ENCODE assay signal across 20 cellular contexts in the genomic region with DNA sequence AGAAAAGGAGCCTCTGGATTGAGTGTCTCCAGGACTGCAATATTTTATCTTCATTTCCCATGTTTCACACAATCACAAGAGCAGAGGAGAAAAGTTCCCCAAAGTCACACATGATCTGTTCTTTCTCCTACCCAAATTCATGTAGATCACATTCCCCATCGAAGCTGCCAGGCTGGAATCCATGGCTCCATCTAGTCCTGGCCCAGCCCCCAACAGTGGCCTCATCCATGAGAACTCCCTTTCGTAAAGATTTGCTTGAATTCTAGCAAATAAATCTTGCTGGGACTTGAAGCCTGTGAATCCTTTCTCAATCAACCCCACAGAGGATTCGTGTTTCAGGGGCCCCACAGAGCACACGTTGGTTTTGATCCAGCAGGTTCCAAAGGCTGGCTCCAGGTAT.
DNase-seq lines count a peak whose midpoint lies in the region; ATAC-seq and TF ChIP-seq lines count a peak whose summit lies in the region.
"Had no signal": no experiment of that assay in that cellular context is flagged by ENCODE, and none has a peak within 500 bp of the region (broad histone marks: within the 10 kb centered on the region; RNA-seq: fewer than 3 reads in every experiment).

No MANE protein-coding gene starts in this region.

- H3K4me1 ChIP-seq in fibroblast of lung (ENCODE audit: control insufficient read depth, extremely low read depth, insufficient read depth, low read length) = no peaks in the 10 kb centered on the region
- H3K4me1 ChIP-seq in tibial artery = peaks cover 0 to 10% (median 0%) of the 10 kb centered on the region in 4 donors
- H3K4me1 ChIP-seq: A549 had no signal

- H3K9me3 ChIP-seq in fibroblast of lung (ENCODE audit: control insufficient read depth, insufficient read depth, low read depth, low read length) (no peaks in the 10 kb centered on the region), tibial artery (no peaks in the 10 kb centered on the region)
- H3K9me3 ChIP-seq: A549, MG63 had no signal

- H3K27me3 ChIP-seq in fibroblast of lung (ENCODE audit: control insufficient read depth, insufficient read depth, low read length) (no peaks in the 10 kb centered on the region), tibial artery (no peaks in the 10 kb centered on the region)
- H3K27me3 ChIP-seq: MG63 had no signal

- H3K9me3 Mint-ChIP-seq in neural crest cell = no peaks in the 10 kb centered on the region

- no peak for ATAC-seq in HG02588 (IDR thresholded peaks at IDR 0.05; ENCODE audit: unreplicated experiment)
- ATAC-seq: A549 had no signal

- H3K9ac ChIP-seq in fibroblast of lung (ENCODE audit: insufficient read depth, low read length) = no peak overlapping the region

- no peak overlapping the region for H3K4me2 ChIP-seq in fibroblast of lung (ENCODE audit: extremely low read depth, insufficient read depth, low read length)
- H3K4me2 ChIP-seq: A549 had no signal

- H3K27ac Mint-ChIP-seq in neural crest cell (ENCODE audit: unreplicated experiment) = peak overlapping the region; percentile 63

- H3K4me1 Mint-ChIP-seq in neural crest cell = peaks cover 4% of the 10 kb centered on the region
- H3K4me1 Mint-ChIP-seq: CD4-positive, CD25-positive, alpha-beta regulatory T cell had no signal

- no peak for TF ChIP-seq POLR2A in erythroblast (IDR thresholded peaks at IDR 0.05; ENCODE audit: low read length)

- DNase-seq in amniotic epithelial cell (ENCODE audit: low read depth) (peak; percentile 56), fibroblast of lung (ENCODE audit: low read depth in 2 of 2) (no peak), neural crest cell (ENCODE audit: low read depth, low spot score) (no peak), tibial artery (no peak), erythroblast (lab: John Stamatoyannopoulos, UW) (no peak)
- no peak for DNase-seq in effector CD8-positive, alpha-beta T cell (lab: John Stamatoyannopoulos, UW)
- DNase-seq: CD4-positive, CD25-positive, alpha-beta regulatory T cell; DMS79 treated with DMSO at 0.1 percent for 48 hours; MG63; NCI-H1048; NCI-H1436 treated with DMSO at 0.1 percent for 48 hours; NCI-H1930; NCI-H226; NCI-H524; NCI-H774; NK-92 treated with Interleukin-12 subunit alpha and Interleukin-12 subunit beta, amount 100 ng/mL, for 24 hours; SHP77 treated with DMSO at 0.1 percent for 48 hours had no signal

- H3K36me3 Mint-ChIP-seq in neural crest cell (ENCODE audit: low read depth) = peaks cover 8% of the 10 kb centered on the region
- H3K36me3 Mint-ChIP-seq: CD4-positive, CD25-positive, alpha-beta regulatory T cell had no signal

- intact Hi-C loops in tibial artery (cut with DNase I; ENCODE audit: low total_unique reads) = no loop called here

- no peak overlapping the region for H3K4me3 ChIP-seq in fibroblast of lung (replicated peaks in 1 of 4; ENCODE audit: control extremely low read depth in 1 of 4, insufficient read depth in 1 of 4, low read depth in 3 of 4, low read length in 4 of 4)
- no peak overlapping the region for H3K4me3 ChIP-seq in tibial artery
- H3K4me3 ChIP-seq: A549, MG63 had no signal

- H3K4me3 Mint-ChIP-seq in neural crest cell = no peak overlapping the region
- H3K4me3 Mint-ChIP-seq: CD4-positive, CD25-positive, alpha-beta regulatory T cell had no signal

- H3K27ac ChIP-seq in fibroblast of lung (ENCODE audit: insufficient read depth, low read length) = peak overlapping the region; percentile 0
- H3K27ac ChIP-seq in tibial artery = peak overlapping the region; percentile 28 to 30
- H3K27ac ChIP-seq: A549, RWPE1 had no signal

- H3K27me3 Mint-ChIP-seq in neural crest cell (ENCODE audit: low read depth) = no peaks in the 10 kb centered on the region

- no peaks in the 10 kb centered on the region for H3K79me2 ChIP-seq in fibroblast of lung (ENCODE audit: control insufficient read depth, insufficient read depth, low read length)

- no peak overlapping the region for H2AFZ ChIP-seq in fibroblast of lung (ENCODE audit: low read length)

- no peaks in the 10 kb centered on the region for H4K20me1 ChIP-seq in fibroblast of lung (ENCODE audit: control insufficient read depth, extremely low read depth, insufficient read depth, low read length)

- H3K36me3 ChIP-seq in fibroblast of lung (ENCODE audit: control insufficient read depth, insufficient read depth, low read length) (peaks cover 9% of the 10 kb centered on the region), tibial artery (peaks cover 69 to 95% (median 90%) of the 10 kb centered on the region in 3 donors)
- H3K36me3 ChIP-seq: MG63 had no signal

- TF ChIP-seq CTCF in fibroblast of lung (conservative IDR thresholded peaks at IDR 0.05 in 1 of 2, IDR thresholded peaks at IDR 0.05 in 1 of 2; ENCODE audit: low read depth in 1 of 2, low read length in 2 of 2) = no peak
- TF ChIP-seq CTCF in neural crest cell (conservative IDR thresholded peaks at IDR 0.05) = no peak
- no peak for TF ChIP-seq CTCF in tibial artery (IDR thresholded peaks at IDR 0.05)
